Comparison of ENCODE assay signal across 8 cellular contexts in the genomic region with DNA sequence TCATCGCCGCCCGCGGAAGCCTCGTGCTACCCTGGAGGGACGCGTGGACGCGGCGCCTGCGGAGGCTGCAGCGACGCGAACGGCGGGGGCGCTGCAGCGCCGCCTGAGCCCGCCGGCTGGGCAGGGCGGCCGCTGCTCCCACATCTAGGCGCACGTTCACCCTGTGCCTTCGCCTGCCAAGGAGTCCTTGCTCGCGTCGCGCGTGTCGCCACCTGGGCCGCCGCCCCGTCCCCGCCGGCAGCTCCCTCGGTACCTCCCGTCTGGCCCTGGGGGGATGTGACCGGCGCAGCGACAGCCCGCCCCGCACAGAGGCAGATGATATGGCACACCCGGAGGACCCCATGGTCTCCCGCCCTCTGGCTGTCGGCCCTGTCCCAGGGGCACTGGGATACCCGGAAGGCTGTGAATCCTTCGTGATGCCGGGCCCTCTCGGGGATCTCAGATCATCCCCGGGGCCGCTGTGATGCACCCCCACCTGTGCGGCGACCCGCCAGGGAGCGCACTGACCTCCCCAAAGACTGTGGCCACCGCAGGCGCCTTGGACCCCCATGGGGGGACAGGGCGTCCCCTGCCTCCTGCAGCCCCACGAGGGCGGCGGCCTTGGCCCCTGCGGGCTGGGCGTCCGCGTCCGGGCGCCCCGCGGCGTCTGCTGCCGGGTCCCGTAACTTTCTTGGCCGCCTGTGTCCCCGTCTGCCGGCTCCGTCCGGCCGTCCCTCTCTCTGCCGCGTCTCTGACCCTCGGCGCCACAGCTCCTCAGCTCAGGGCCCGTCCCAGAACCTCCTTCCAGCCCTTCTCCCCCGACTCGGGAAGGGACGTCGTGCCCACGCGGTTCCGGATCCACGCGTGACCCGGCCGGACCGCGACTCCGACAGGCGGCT. TPM values are rescaled to one million over a fixed set of nuclear protein-coding genes. Genes with fewer than 3 reads are reported as not detected.
DNase-seq lines count a peak whose midpoint lies in the region; TF ChIP-seq lines count a peak whose summit lies in the region.

No MANE protein-coding gene starts in this region.

- H3K9me3 ChIP-seq in neuron (ENCODE audit: low read length) = no peaks in the 10 kb centered on the region

- H3K27ac Mint-ChIP-seq in HFFc6 = peak overlapping the region; percentile 69
- H3K27ac Mint-ChIP-seq in activated T-helper 2 cell treated with anti-CD3 and anti-CD28 coated beads, Interferon-gamma antibody, Interleukin-2, Interleukin-4, amounts not matched to agents 10 μg/mL and 5 μg/mL and 100 μg/mL, durations not matched to agents 14 hours and 24 hours and 36 hours = no peak overlapping the region
- H3K27ac Mint-ChIP-seq in type B pancreatic cell = no peak overlapping the region

- no peaks in the 10 kb centered on the region for H3K27me3 ChIP-seq in neuron (ENCODE audit: insufficient read depth, low read length)

- H3K4me1 Mint-ChIP-seq in HFFc6 (ENCODE audit: low read depth) (peaks cover 6% of the 10 kb centered on the region; the same call in 1 of the 2 replicates), type B pancreatic cell (ENCODE audit: unreplicated experiment) (peaks cover 27% of the 10 kb centered on the region)
- H3K4me1 Mint-ChIP-seq in activated T-helper 2 cell treated with anti-CD3 and anti-CD28 coated beads, Interferon-gamma antibody, Interleukin-2, Interleukin-4, amounts not matched to agents 10 μg/mL and 5 μg/mL and 100 μg/mL, durations not matched to agents 14 hours and 24 hours and 36 hours (ENCODE audit: low read depth) = peaks cover 16% of the 10 kb centered on the region

- intact Hi-C loops in activated T-helper 2 cell treated with anti-CD3 and anti-CD28 coated beads, Interferon-gamma antibody, Interleukin-2, Interleukin-4, amounts not matched to agents 10 μg/mL and 5 μg/mL and 100 μg/mL, durations not matched to agents 14 hours and 24 hours and 36 hours (cut with micrococcal nuclease) = no loop called here

- H3K27me3 Mint-ChIP-seq in HFFc6 (ENCODE audit: insufficient read depth) (no peaks in the 10 kb centered on the region; the same call in 1 of the 2 replicates), type B pancreatic cell (peaks cover 9% of the 10 kb centered on the region)
- peaks cover 19% of the 10 kb centered on the region for H3K27me3 Mint-ChIP-seq in activated T-helper 2 cell treated with anti-CD3 and anti-CD28 coated beads, Interferon-gamma antibody, Interleukin-2, Interleukin-4, amounts not matched to agents 10 μg/mL and 5 μg/mL and 100 μg/mL, durations not matched to agents 14 hours and 24 hours and 36 hours (ENCODE audit: low read depth)

- H3K4me3 ChIP-seq in foreskin fibroblast (ENCODE audit: low read depth in 1 of 2, low read length in 2 of 2) (peak overlapping the region; percentile 66 to 82), neuron (ENCODE audit: low read length) (peak overlapping the region; percentile 79)

- no peaks in the 10 kb centered on the region for H3K9me3 Mint-ChIP-seq in HFFc6
- H3K9me3 Mint-ChIP-seq in activated T-helper 2 cell treated with anti-CD3 and anti-CD28 coated beads, Interferon-gamma antibody, Interleukin-2, Interleukin-4, amounts not matched to agents 10 μg/mL and 5 μg/mL and 100 μg/mL, durations not matched to agents 14 hours and 24 hours and 36 hours = no peaks in the 10 kb centered on the region
- no peaks in the 10 kb centered on the region for H3K9me3 Mint-ChIP-seq in type B pancreatic cell

- peak overlapping the region; percentile 86 for H2AFZ ChIP-seq in neuron (ENCODE audit: low read depth, low read length)

- H3K4me3 Mint-ChIP-seq in HFFc6 (peak overlapping the region; percentile 78), type B pancreatic cell (peak overlapping the region; percentile 80)
- peak overlapping the region; percentile 76 for H3K4me3 Mint-ChIP-seq in activated T-helper 2 cell treated with anti-CD3 and anti-CD28 coated beads, Interferon-gamma antibody, Interleukin-2, Interleukin-4, amounts not matched to agents 10 μg/mL and 5 μg/mL and 100 μg/mL, durations not matched to agents 14 hours and 24 hours and 36 hours (ENCODE audit: low read depth)

- TF ChIP-seq CTCF in HFFc6 (IDR thresholded peaks at IDR 0.05) = peak; percentile 64
- no peak for TF ChIP-seq CTCF in foreskin fibroblast (IDR thresholded peaks at IDR 0.05; ENCODE audit: low read depth, low read length)
- peak; percentile 51 for TF ChIP-seq CTCF in type B pancreatic cell (conservative IDR thresholded peaks at IDR 0.05)

- no peaks in the 10 kb centered on the region for H3K36me3 ChIP-seq in neuron (ENCODE audit: insufficient read depth, low read length)

- DNase-seq in EH (ENCODE audit: low read depth) (peak; percentile 52), HFFc6 (no peak), OCI-M1 (lab: John Stamatoyannopoulos, UW) (peak; percentile 75), foreskin fibroblast (peak; percentile 53 to 80), type B pancreatic cell (ENCODE audit: extremely low spot score, unreplicated experiment) (no peak), A172 (ENCODE audit: low spot score) (no peak)
- peak; percentile 53 for DNase-seq in activated T-helper 2 cell treated with anti-CD3 and anti-CD28 coated beads, Interferon-gamma antibody, Interleukin-2, Interleukin-4, amounts not matched to agents 10 μg/mL and 5 μg/mL and 100 μg/mL, durations not matched to agents 14 hours and 24 hours and 36 hours (ENCODE audit: low spot score)

- H3K4me1 ChIP-seq in neuron (ENCODE audit: insufficient read depth, low read length) = peaks cover 42% of the 10 kb centered on the region

- H3K36me3 Mint-ChIP-seq in HFFc6 (ENCODE audit: low read depth) (no peaks in the 10 kb centered on the region), type B pancreatic cell (peaks cover 4% of the 10 kb centered on the region)
- no peaks in the 10 kb centered on the region for H3K36me3 Mint-ChIP-seq in activated T-helper 2 cell treated with anti-CD3 and anti-CD28 coated beads, Interferon-gamma antibody, Interleukin-2, Interleukin-4, amounts not matched to agents 10 μg/mL and 5 μg/mL and 100 μg/mL, durations not matched to agents 14 hours and 24 hours and 36 hours (ENCODE audit: low read depth)

RNA-seq across cellular contexts. Expression of gene TBC1D24, which starts 0.7 kb away (rescaled TPM):
- total RNA-seq in HFFc6 (2021; fragmentation: NEBNext Ultra II Directional; extraction: Animal tissue kit (Norgen Biotek cat#: 25700)) = 10 to 100 TPM; 15.8 to 30.3 (median 19.0) TPM
- total RNA-seq in activated T-helper 2 cell treated with anti-CD3 and anti-CD28 coated beads, Interferon-gamma antibody, Interleukin-2, Interleukin-4, amounts not matched to agents 10 μg/mL and 5 μg/mL and 100 μg/mL, durations not matched to agents 14 hours and 24 hours and 36 hours = 19.6 and 21.4 TPM in 2 replicates
- 15.6 and 22.1 TPM in 2 replicates for total RNA-seq in type B pancreatic cell (ENCODE audit: low replicate concordance)
- 8.6 and 18.0 TPM in 2 replicates for total RNA-seq in A172 (2014; rRNA removed; shearing (Covaris generic))

RNA-seq across cellular contexts. Expression of gene NTN3, which starts 3.1 kb away (rescaled TPM):
- under 1 TPM; 0.22 to 0.47 (median 0.33) TPM for total RNA-seq in HFFc6 (2021; fragmentation: NEBNext Ultra II Directional; extraction: Animal tissue kit (Norgen Biotek cat#: 25700))
- total RNA-seq in activated T-helper 2 cell treated with anti-CD3 and anti-CD28 coated beads, Interferon-gamma antibody, Interleukin-2, Interleukin-4, amounts not matched to agents 10 μg/mL and 5 μg/mL and 100 μg/mL, durations not matched to agents 14 hours and 24 hours and 36 hours = 0.28 TPM in 1 of 2 replicates, not detected in the other
- 1.2 and 4.5 TPM in 2 replicates for total RNA-seq in type B pancreatic cell (ENCODE audit: low replicate concordance)
- total RNA-seq in A172 (2014; rRNA removed; shearing (Covaris generic)) = 0.12 TPM in 1 of 2 replicates, not detected in the other

RNA-seq across cellular contexts. Expression of gene TEDC2, which starts 14.3 kb away (rescaled TPM):
- total RNA-seq in HFFc6 (2021; fragmentation: NEBNext Ultra II Directional; extraction: Animal tissue kit (Norgen Biotek cat#: 25700)) = 1 to 10 TPM; 3.6 to 8.3 (median 8.0) TPM
- total RNA-seq in activated T-helper 2 cell treated with anti-CD3 and anti-CD28 coated beads, Interferon-gamma antibody, Interleukin-2, Interleukin-4, amounts not matched to agents 10 μg/mL and 5 μg/mL and 100 μg/mL, durations not matched to agents 14 hours and 24 hours and 36 hours = 31.8 and 34.6 TPM in 2 replicates
- 10.5 and 31.6 TPM in 2 replicates for total RNA-seq in type B pancreatic cell (ENCODE audit: low replicate concordance)
- 33.2 and 48.6 TPM in 2 replicates for total RNA-seq in A172 (2014; rRNA removed; shearing (Covaris generic))

RNA-seq across cellular contexts. Expression of gene ATP6V0C, which starts 39.5 kb away (rescaled TPM):
- total RNA-seq in HFFc6 (2021; fragmentation: NEBNext Ultra II Directional; extraction: Animal tissue kit (Norgen Biotek cat#: 25700)) = 100 to 1,000 TPM; 303 to 341 (median 309) TPM
- total RNA-seq in activated T-helper 2 cell treated with anti-CD3 and anti-CD28 coated beads, Interferon-gamma antibody, Interleukin-2, Interleukin-4, amounts not matched to agents 10 μg/mL and 5 μg/mL and 100 μg/mL, durations not matched to agents 14 hours and 24 hours and 36 hours = 114 and 119 TPM in 2 replicates
- 155 and 223 TPM in 2 replicates for total RNA-seq in type B pancreatic cell (ENCODE audit: low replicate concordance)
- 24.7 and 51.1 TPM in 2 replicates for total RNA-seq in A172 (2014; rRNA removed; shearing (Covaris generic))

RNA-seq across cellular contexts. Expression of gene CCNF, which starts 45.0 kb away (rescaled TPM):
- total RNA-seq in HFFc6 (2021; fragmentation: NEBNext Ultra II Directional; extraction: Animal tissue kit (Norgen Biotek cat#: 25700)) = 10 to 100 TPM; 10.9 to 22.3 (median 19.8) TPM
- 48.4 and 48.9 TPM in 2 replicates for total RNA-seq in activated T-helper 2 cell treated with anti-CD3 and anti-CD28 coated beads, Interferon-gamma antibody, Interleukin-2, Interleukin-4, amounts not matched to agents 10 μg/mL and 5 μg/mL and 100 μg/mL, durations not matched to agents 14 hours and 24 hours and 36 hours
- 15.5 and 36.0 TPM in 2 replicates for total RNA-seq in type B pancreatic cell (ENCODE audit: low replicate concordance)
- total RNA-seq in A172 (2014; rRNA removed; shearing (Covaris generic)) = 52.0 and 54.5 TPM in 2 replicates

Comparison
In these comparisons a context has a peak if more than half of its experiments do, and no peak if none do; other contexts are left out.
1. DNase-seq: peak in EH (single experiment), OCI-M1 (single experiment), activated T-helper 2 cell treated with anti-CD3 and anti-CD28 coated beads, Interferon-gamma antibody, Interleukin-2, Interleukin-4, amounts not matched to agents 10 μg/mL and 5 μg/mL and 100 μg/mL, durations not matched to agents 14 hours and 24 hours and 36 hours (single experiment) and foreskin fibroblast (2 of 2); none in HFFc6 (single experiment), type B pancreatic cell (single experiment) and A172 (single experiment).
2. Peak in every context shown above with its lines, with median percentiles within 50 percentile points of each other: H3K4me3 Mint-ChIP-seq.